Comparison of ENCODE assay signal across 1 cellular context in the genomic region with DNA sequence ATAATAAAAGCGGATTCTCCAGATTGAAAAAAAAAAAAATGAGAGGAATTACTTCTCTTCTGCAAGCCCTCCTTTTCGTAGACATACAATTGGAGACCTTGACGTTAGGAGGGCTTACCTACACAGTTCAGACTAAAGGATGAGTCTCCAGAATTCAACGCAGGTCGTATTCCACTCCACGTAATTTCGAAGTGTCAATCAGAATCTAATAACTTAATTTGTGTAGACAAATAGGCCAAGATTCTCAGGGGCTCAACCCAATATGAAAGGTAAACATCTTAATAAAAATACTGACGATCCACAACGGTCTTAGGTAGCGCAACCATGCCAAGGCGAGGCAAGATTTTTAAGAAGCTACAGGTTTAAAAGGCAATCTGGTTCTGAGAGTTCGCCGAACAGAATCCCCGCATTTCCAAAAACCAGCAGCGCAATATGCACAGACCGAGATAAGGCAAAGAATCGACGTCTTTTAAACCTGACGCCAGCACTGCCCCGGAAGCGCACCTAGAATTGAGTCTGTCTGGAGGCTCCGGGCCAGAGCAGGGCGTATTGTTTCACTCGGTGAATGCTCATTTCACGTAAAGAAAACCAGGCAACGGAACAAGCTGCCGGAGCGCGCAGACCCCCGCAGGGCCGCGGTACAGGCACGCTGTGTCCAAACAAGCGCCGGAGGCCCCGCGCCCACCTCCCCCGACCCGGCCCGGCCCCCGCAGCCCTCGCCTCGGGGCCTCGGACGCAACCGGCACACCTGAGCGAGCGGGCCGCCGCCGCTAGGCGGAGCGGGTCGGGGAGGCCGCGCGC.
TF ChIP-seq lines count a peak whose summit lies in the region.

No MANE protein-coding gene starts in this region.

TF ChIP-seq in HepG2, 621 proteins besides CTCF, POLR2A, EP300 and RAD21 (continued from another document and continues in another):
- TF ChIP-seq, protein P1, sequence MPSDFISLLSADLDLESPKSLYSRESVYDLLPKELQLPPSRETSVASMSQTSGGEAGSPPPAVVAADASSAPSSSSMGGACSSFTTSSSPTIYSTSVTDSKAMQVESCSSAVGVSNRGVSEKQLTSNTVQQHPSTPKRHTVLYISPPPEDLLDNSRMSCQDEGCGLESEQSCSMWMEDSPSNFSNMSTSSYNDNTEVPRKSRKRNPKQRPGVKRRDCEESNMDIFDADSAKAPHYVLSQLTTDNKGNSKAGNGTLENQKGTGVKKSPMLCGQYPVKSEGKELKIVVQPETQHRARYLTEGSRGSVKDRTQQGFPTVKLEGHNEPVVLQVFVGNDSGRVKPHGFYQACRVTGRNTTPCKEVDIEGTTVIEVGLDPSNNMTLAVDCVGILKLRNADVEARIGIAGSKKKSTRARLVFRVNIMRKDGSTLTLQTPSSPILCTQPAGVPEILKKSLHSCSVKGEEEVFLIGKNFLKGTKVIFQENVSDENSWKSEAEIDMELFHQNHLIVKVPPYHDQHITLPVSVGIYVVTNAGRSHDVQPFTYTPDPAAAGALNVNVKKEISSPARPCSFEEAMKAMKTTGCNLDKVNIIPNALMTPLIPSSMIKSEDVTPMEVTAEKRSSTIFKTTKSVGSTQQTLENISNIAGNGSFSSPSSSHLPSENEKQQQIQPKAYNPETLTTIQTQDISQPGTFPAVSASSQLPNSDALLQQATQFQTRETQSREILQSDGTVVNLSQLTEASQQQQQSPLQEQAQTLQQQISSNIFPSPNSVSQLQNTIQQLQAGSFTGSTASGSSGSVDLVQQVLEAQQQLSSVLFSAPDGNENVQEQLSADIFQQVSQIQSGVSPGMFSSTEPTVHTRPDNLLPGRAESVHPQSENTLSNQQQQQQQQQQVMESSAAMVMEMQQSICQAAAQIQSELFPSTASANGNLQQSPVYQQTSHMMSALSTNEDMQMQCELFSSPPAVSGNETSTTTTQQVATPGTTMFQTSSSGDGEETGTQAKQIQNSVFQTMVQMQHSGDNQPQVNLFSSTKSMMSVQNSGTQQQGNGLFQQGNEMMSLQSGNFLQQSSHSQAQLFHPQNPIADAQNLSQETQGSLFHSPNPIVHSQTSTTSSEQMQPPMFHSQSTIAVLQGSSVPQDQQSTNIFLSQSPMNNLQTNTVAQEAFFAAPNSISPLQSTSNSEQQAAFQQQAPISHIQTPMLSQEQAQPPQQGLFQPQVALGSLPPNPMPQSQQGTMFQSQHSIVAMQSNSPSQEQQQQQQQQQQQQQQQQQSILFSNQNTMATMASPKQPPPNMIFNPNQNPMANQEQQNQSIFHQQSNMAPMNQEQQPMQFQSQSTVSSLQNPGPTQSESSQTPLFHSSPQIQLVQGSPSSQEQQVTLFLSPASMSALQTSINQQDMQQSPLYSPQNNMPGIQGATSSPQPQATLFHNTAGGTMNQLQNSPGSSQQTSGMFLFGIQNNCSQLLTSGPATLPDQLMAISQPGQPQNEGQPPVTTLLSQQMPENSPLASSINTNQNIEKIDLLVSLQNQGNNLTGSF (CRISPR knock-in tag; IDR thresholded peaks at IDR 0.05) = 0 out of 2 replicates have a peak, but pooled peaks have one; percentile 37
- TF ChIP-seq ZSCAN9 (CRISPR knock-in tag; IDR thresholded peaks at IDR 0.05; ENCODE audit: borderline replicate concordance) = no peak
- TF ChIP-seq ZNF431 (CRISPR knock-in tag; IDR thresholded peaks at IDR 0.05; ENCODE audit: borderline replicate concordance, low read depth) = no peak
- no peak for TF ChIP-seq ZNF331 (CRISPR knock-in tag; IDR thresholded peaks at IDR 0.05)
- TF ChIP-seq ZNF329 (CRISPR knock-in tag; IDR thresholded peaks at IDR 0.05; ENCODE audit: low read depth) = no peak
- TF ChIP-seq ATM (IDR thresholded peaks at IDR 0.05; ENCODE audit: borderline replicate concordance) = no peak
- TF ChIP-seq MBD4 (IDR thresholded peaks at IDR 0.05; ENCODE audit: borderline replicate concordance, low read length) = no peak
- TF ChIP-seq, protein P2, sequence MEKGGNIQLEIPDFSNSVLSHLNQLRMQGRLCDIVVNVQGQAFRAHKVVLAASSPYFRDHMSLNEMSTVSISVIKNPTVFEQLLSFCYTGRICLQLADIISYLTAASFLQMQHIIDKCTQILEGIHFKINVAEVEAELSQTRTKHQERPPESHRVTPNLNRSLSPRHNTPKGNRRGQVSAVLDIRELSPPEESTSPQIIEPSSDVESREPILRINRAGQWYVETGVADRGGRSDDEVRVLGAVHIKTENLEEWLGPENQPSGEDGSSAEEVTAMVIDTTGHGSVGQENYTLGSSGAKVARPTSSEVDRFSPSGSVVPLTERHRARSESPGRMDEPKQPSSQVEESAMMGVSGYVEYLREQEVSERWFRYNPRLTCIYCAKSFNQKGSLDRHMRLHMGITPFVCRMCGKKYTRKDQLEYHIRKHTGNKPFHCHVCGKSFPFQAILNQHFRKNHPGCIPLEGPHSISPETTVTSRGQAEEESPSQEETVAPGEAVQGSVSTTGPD (CRISPR knock-in tag; IDR thresholded peaks at IDR 0.05) = no peak
- no peak for TF ChIP-seq TBL1XR1 (IDR thresholded peaks at IDR 0.05; ENCODE audit: borderline replicate concordance, low read length, partially characterized antibody)
- no peak for TF ChIP-seq ZNF644 (CRISPR knock-in tag; IDR thresholded peaks at IDR 0.05; ENCODE audit: low read depth)
- TF ChIP-seq TEAD2 (CRISPR knock-in tag; IDR thresholded peaks at IDR 0.05) = 0 out of 2 replicates have a peak, but pooled peaks have one; percentile 20
- 0 out of 2 replicates have a peak, but pooled peaks have one; percentile 2 for TF ChIP-seq ZNF850 (CRISPR knock-in tag; conservative IDR thresholded peaks at IDR 0.05)
- peak; percentile 51; the same call in 1 of the 2 replicates for TF ChIP-seq XBP1 (CRISPR knock-in tag; IDR thresholded peaks at IDR 0.05)
- TF ChIP-seq, protein P3, sequence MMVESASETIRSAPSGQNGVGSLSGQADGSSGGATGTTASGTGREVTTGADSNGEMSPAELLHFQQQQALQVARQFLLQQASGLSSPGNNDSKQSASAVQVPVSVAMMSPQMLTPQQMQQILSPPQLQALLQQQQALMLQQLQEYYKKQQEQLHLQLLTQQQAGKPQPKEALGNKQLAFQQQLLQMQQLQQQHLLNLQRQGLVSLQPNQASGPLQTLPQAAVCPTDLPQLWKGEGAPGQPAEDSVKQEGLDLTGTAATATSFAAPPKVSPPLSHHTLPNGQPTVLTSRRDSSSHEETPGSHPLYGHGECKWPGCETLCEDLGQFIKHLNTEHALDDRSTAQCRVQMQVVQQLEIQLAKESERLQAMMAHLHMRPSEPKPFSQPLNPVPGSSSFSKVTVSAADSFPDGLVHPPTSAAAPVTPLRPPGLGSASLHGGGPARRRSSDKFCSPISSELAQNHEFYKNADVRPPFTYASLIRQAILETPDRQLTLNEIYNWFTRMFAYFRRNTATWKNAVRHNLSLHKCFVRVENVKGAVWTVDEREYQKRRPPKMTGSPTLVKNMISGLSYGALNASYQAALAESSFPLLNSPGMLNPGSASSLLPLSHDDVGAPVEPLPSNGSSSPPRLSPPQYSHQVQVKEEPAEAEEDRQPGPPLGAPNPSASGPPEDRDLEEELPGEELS (CRISPR knock-in tag; IDR thresholded peaks at IDR 0.05) = no peak
- no peak for TF ChIP-seq PPARG (CRISPR knock-in tag; conservative IDR thresholded peaks at IDR 0.05)
- no peak for TF ChIP-seq ZNF44 (CRISPR knock-in tag; IDR thresholded peaks at IDR 0.05)
- no peak; the same call in 1 of the 2 replicates for TF ChIP-seq MAF1 (CRISPR knock-in tag; IDR thresholded peaks at IDR 0.05; ENCODE audit: borderline replicate concordance)
- TF ChIP-seq SRSF4 (IDR thresholded peaks at IDR 0.05; ENCODE audit: low read depth, low read length, poor library complexity, severe bottlenecking) = no peak
- TF ChIP-seq ZBTB7B (CRISPR knock-in tag; IDR thresholded peaks at IDR 0.05) = no peak; the same call in 1 of the 2 replicates
- TF ChIP-seq ZNF264 (CRISPR knock-in tag; IDR thresholded peaks at IDR 0.05) = peak; percentile 49; the same call in 1 of the 2 replicates
- no peak for TF ChIP-seq ZNF441 (CRISPR knock-in tag; IDR thresholded peaks at IDR 0.05; ENCODE audit: borderline replicate concordance)
- TF ChIP-seq ZNF777 (CRISPR knock-in tag; IDR thresholded peaks at IDR 0.05) = peak; percentile 18; the same call in 1 of the 2 replicates
- peak; percentile 27; the same call in 1 of the 2 replicates for TF ChIP-seq ZNF816 (CRISPR knock-in tag; IDR thresholded peaks at IDR 0.05; ENCODE audit: borderline replicate concordance)
- no peak for TF ChIP-seq ZNF550 (CRISPR knock-in tag; IDR thresholded peaks at IDR 0.05; ENCODE audit: borderline replicate concordance)
- no peak for TF ChIP-seq ZFY (CRISPR knock-in tag; IDR thresholded peaks at IDR 0.05)
- TF ChIP-seq NR2F1 (CRISPR knock-in tag; IDR thresholded peaks at IDR 0.05) = no peak
- no peak for TF ChIP-seq ZKSCAN5 (CRISPR knock-in tag; IDR thresholded peaks at IDR 0.05)
- no peak for TF ChIP-seq SMARCE1 (IDR thresholded peaks at IDR 0.05; ENCODE audit: borderline replicate concordance)
- no peak for TF ChIP-seq MAFG (CRISPR knock-in tag; IDR thresholded peaks at IDR 0.05)
- TF ChIP-seq NFATC3 (CRISPR knock-in tag; IDR thresholded peaks at IDR 0.05) = no peak
- TF ChIP-seq, protein P4, sequence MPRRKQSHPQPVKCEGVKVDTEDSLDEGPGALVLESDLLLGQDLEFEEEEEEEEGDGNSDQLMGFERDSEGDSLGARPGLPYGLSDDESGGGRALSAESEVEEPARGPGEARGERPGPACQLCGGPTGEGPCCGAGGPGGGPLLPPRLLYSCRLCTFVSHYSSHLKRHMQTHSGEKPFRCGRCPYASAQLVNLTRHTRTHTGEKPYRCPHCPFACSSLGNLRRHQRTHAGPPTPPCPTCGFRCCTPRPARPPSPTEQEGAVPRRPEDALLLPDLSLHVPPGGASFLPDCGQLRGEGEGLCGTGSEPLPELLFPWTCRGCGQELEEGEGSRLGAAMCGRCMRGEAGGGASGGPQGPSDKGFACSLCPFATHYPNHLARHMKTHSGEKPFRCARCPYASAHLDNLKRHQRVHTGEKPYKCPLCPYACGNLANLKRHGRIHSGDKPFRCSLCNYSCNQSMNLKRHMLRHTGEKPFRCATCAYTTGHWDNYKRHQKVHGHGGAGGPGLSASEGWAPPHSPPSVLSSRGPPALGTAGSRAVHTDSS (CRISPR knock-in tag; conservative IDR thresholded peaks at IDR 0.05) = no peak
- no peak for TF ChIP-seq FIP1L1 (IDR thresholded peaks at IDR 0.05; ENCODE audit: borderline replicate concordance, insufficient read depth, low read depth, low read length)
- no peak for TF ChIP-seq NFE2L2 (IDR thresholded peaks at IDR 0.05; ENCODE audit: low read length)
- TF ChIP-seq, protein P5, sequence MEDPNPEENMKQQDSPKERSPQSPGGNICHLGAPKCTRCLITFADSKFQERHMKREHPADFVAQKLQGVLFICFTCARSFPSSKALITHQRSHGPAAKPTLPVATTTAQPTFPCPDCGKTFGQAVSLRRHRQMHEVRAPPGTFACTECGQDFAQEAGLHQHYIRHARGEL (CRISPR knock-in tag; IDR thresholded peaks at IDR 0.05) = no peak
- no peak for TF ChIP-seq SP140L (CRISPR knock-in tag; IDR thresholded peaks at IDR 0.05; ENCODE audit: borderline replicate concordance)
- no peak for TF ChIP-seq NONO (IDR thresholded peaks at IDR 0.05)
- no peak for TF ChIP-seq NONO (CRISPR knock-in tag; conservative IDR thresholded peaks at IDR 0.05)
- TF ChIP-seq ZNF782 (CRISPR knock-in tag; IDR thresholded peaks at IDR 0.05; ENCODE audit: borderline replicate concordance) = no peak
- TF ChIP-seq, protein P6, sequence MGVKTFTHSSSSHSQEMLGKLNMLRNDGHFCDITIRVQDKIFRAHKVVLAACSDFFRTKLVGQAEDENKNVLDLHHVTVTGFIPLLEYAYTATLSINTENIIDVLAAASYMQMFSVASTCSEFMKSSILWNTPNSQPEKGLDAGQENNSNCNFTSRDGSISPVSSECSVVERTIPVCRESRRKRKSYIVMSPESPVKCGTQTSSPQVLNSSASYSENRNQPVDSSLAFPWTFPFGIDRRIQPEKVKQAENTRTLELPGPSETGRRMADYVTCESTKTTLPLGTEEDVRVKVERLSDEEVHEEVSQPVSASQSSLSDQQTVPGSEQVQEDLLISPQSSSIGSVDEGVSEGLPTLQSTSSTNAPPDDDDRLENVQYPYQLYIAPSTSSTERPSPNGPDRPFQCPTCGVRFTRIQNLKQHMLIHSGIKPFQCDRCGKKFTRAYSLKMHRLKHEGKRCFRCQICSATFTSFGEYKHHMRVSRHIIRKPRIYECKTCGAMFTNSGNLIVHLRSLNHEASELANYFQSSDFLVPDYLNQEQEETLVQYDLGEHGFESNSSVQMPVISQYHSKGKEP (CRISPR knock-in tag; IDR thresholded peaks at IDR 0.05) = no peak
- TF ChIP-seq, protein P7, sequence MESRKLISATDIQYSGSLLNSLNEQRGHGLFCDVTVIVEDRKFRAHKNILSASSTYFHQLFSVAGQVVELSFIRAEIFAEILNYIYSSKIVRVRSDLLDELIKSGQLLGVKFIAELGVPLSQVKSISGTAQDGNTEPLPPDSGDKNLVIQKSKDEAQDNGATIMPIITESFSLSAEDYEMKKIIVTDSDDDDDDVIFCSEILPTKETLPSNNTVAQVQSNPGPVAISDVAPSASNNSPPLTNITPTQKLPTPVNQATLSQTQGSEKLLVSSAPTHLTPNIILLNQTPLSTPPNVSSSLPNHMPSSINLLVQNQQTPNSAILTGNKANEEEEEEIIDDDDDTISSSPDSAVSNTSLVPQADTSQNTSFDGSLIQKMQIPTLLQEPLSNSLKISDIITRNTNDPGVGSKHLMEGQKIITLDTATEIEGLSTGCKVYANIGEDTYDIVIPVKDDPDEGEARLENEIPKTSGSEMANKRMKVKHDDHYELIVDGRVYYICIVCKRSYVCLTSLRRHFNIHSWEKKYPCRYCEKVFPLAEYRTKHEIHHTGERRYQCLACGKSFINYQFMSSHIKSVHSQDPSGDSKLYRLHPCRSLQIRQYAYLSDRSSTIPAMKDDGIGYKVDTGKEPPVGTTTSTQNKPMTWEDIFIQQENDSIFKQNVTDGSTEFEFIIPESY (CRISPR knock-in tag; IDR thresholded peaks at IDR 0.05) = no peak
- no peak for TF ChIP-seq SRSF9 (IDR thresholded peaks at IDR 0.05; ENCODE audit: borderline replicate concordance, insufficient read depth, low read depth, low read length, poor library complexity, severe bottlenecking)
- no peak for TF ChIP-seq U2AF2 (IDR thresholded peaks at IDR 0.05; ENCODE audit: low read depth, low read length)
- TF ChIP-seq HNRNPK (IDR thresholded peaks at IDR 0.05; ENCODE audit: low read depth, low read length, poor library complexity, severe bottlenecking) = no peak
- TF ChIP-seq, protein P8, sequence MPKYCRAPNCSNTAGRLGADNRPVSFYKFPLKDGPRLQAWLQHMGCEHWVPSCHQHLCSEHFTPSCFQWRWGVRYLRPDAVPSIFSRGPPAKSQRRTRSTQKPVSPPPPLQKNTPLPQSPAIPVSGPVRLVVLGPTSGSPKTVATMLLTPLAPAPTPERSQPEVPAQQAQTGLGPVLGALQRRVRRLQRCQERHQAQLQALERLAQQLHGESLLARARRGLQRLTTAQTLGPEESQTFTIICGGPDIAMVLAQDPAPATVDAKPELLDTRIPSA (CRISPR knock-in tag; IDR thresholded peaks at IDR 0.05; ENCODE audit: borderline replicate concordance) = no peak
- TF ChIP-seq SYNCRIP (IDR thresholded peaks at IDR 0.05; ENCODE audit: insufficient read depth, low read depth, low read length) = no peak
- TF ChIP-seq ZFP41 (CRISPR knock-in tag; IDR thresholded peaks at IDR 0.05; ENCODE audit: borderline replicate concordance) = no peak
- no peak for TF ChIP-seq HCFC1 (IDR thresholded peaks at IDR 0.05; ENCODE audit: low read depth, low read length)
- no peak for TF ChIP-seq RFX5 (IDR thresholded peaks at IDR 0.05; ENCODE audit: low read depth, low read length)
- no peak for TF ChIP-seq NBN (conservative IDR thresholded peaks at IDR 0.05)
- no peak for TF ChIP-seq MATR3 (CRISPR knock-in tag; IDR thresholded peaks at IDR 0.05)
